17 cellular contexts compared by ENCODE assay signal in genomic region chr6:110864816-110865215, GRCh38.
"Had no signal": no experiment of that assay in that cellular context is flagged by ENCODE, and none has a peak within 500 bp of the region (broad histone marks: within the 10 kb centered on the region; RNA-seq: fewer than 3 reads in every experiment).

No MANE protein-coding gene starts in this region.

- DNase-seq: activated CD4-positive, alpha-beta T cell treated with anti-CD3 and anti-CD28 coated beads, Interleukin-2, amount 50 U/mL, for 1 hour; activated naive CD4-positive, alpha-beta T cell treated with anti-CD3 and anti-CD28 coated beads, Interleukin-2, amount 10 ng/mL, durations not matched to agents 7 days and 5 days; activated T-cell treated with anti-CD3 and anti-CD28 coated beads for 4 hours; effector memory CD4-positive, alpha-beta T cell; gastrocnemius medialis; heart left ventricle; lower lobe of right lung; nucleus accumbens; small intestine; stimulated activated CD4-positive, alpha-beta T cell treated with anti-CD3 and anti-CD28 coated beads, Interleukin-4, amount 100 ng/mL, for 24 hours; stimulated activated naive CD4-positive, alpha-beta T cell treated with Interleukin-2 at 50 U/mL for 16 hours; substantia nigra; T1000 had no signal

- H3K9me3 ChIP-seq: gastrocnemius medialis, heart left ventricle, lower lobe of right lung, tibial nerve, vagina had no signal

- H3K4me3 ChIP-seq: gastrocnemius medialis, heart left ventricle, lower lobe of right lung, tibial nerve, vagina had no signal

- H3K27me3 ChIP-seq: gastrocnemius medialis, heart left ventricle, tibial nerve, vagina had no signal

- ATAC-seq: activated CD4-positive, CD25-positive, alpha-beta regulatory T cell treated with anti-CD3 and anti-CD28 coated beads, Interleukin-2, amount 50 U/mL, for 24 hours; gastrocnemius medialis; heart left ventricle; lower lobe of right lung had no signal

- H3K4me1 ChIP-seq: gastrocnemius medialis, tibial nerve, vagina had no signal

- H3K36me3 ChIP-seq: gastrocnemius medialis, heart left ventricle, lower lobe of right lung, tibial nerve, vagina had no signal

- H3K27ac ChIP-seq: epithelial cell of prostate, gastrocnemius medialis, heart left ventricle, lower lobe of right lung, tibial nerve, vagina had no signal
